30 cellular contexts compared by ENCODE assay signal in genomic region chr12:6653987-6654386, GRCh38. TPM values are rescaled to one million over a fixed set of nuclear protein-coding genes. Genes with fewer than 3 reads are reported as not detected.
DNase-seq lines count a peak whose midpoint lies in the region; ATAC-seq and TF ChIP-seq lines count a peak whose summit lies in the region.
"Had no signal": no experiment of that assay in that cellular context is flagged by ENCODE, and none has a peak within 500 bp of the region (broad histone marks: within the 10 kb centered on the region; RNA-seq: fewer than 3 reads in every experiment).

No MANE protein-coding gene starts in this region.

- peak overlapping the region; percentile 19 for H3K27ac Mint-ChIP-seq in activated naive CD8-positive, alpha-beta T cell
- H3K27ac Mint-ChIP-seq in activated naive CD8-positive, alpha-beta T cell treated with anti-CD3 and anti-CD28 coated beads, Interleukin-2, amount 50 U/mL, for 24 hours: no peak overlapping the region
- H3K27ac Mint-ChIP-seq in effector memory CD8-positive, alpha-beta T cell: peak overlapping the region; percentile 31 to 77
- no peak overlapping the region for H3K27ac Mint-ChIP-seq in nephron progenitor cell
- H3K27ac Mint-ChIP-seq: HFFc6 had no signal

- no peaks in the 10 kb centered on the region for H3K9me3 Mint-ChIP-seq in activated naive CD8-positive, alpha-beta T cell (ENCODE audit: low read depth)
- no peaks in the 10 kb centered on the region for H3K9me3 Mint-ChIP-seq in activated naive CD8-positive, alpha-beta T cell treated with anti-CD3 and anti-CD28 coated beads, Interleukin-2, amount 50 U/mL, for 24 hours
- H3K9me3 Mint-ChIP-seq in effector memory CD8-positive, alpha-beta T cell: no peaks in the 10 kb centered on the region
- H3K9me3 Mint-ChIP-seq in nephron progenitor cell: no peaks in the 10 kb centered on the region
- H3K9me3 Mint-ChIP-seq: CD8-positive, alpha-beta memory T cell; HFFc6 had no signal

- peaks cover 83% of the 10 kb centered on the region for H3K36me3 ChIP-seq in left ventricle myocardium inferior

- peak overlapping the region; percentile 81 for H3K27ac ChIP-seq in left ventricle myocardium inferior (replicated peaks)
- H3K27ac ChIP-seq: A549, C4-2B, PC-9 had no signal

- peaks cover 8% of the 10 kb centered on the region for H3K36me3 Mint-ChIP-seq in activated naive CD8-positive, alpha-beta T cell
- peaks cover 15% of the 10 kb centered on the region for H3K36me3 Mint-ChIP-seq in activated naive CD8-positive, alpha-beta T cell treated with anti-CD3 and anti-CD28 coated beads, Interleukin-2, amount 50 U/mL, for 24 hours (ENCODE audit: low read depth)
- peaks cover 69% of the 10 kb centered on the region for H3K36me3 Mint-ChIP-seq in effector memory CD8-positive, alpha-beta T cell (ENCODE audit: insufficient read depth)
- H3K36me3 Mint-ChIP-seq in nephron progenitor cell (ENCODE audit: low read depth): peaks cover 72% of the 10 kb centered on the region

- no peaks in the 10 kb centered on the region for H3K9me3 ChIP-seq in left ventricle myocardium inferior (replicated peaks)
- H3K9me3 ChIP-seq: A549, HAP-1 had no signal

- H3K4me3 ChIP-seq in left ventricle myocardium inferior: no peak overlapping the region
- H3K4me3 ChIP-seq: A549, HAP-1, PC-9 had no signal

- no peaks in the 10 kb centered on the region for H3K27me3 ChIP-seq in left ventricle myocardium inferior (ENCODE audit: low read depth)

- no peak overlapping the region for H3K4me3 Mint-ChIP-seq in activated naive CD8-positive, alpha-beta T cell
- H3K4me3 Mint-ChIP-seq in activated naive CD8-positive, alpha-beta T cell treated with anti-CD3 and anti-CD28 coated beads, Interleukin-2, amount 50 U/mL, for 24 hours: no peak overlapping the region
- H3K4me3 Mint-ChIP-seq in effector memory CD8-positive, alpha-beta T cell: no peak overlapping the region
- no peak overlapping the region for H3K4me3 Mint-ChIP-seq in nephron progenitor cell
- H3K4me3 Mint-ChIP-seq: CD8-positive, alpha-beta memory T cell; HFFc6 had no signal

- no peak for TF ChIP-seq CTCF in left ventricle myocardium inferior (IDR thresholded peaks at IDR 0.05; ENCODE audit: borderline replicate concordance)
- no peak for TF ChIP-seq CTCF in nephron progenitor cell (IDR thresholded peaks at IDR 0.05)

- peaks cover 11% of the 10 kb centered on the region for H3K4me1 Mint-ChIP-seq in activated naive CD8-positive, alpha-beta T cell (ENCODE audit: low read depth)
- peaks cover 5% of the 10 kb centered on the region for H3K4me1 Mint-ChIP-seq in activated naive CD8-positive, alpha-beta T cell treated with anti-CD3 and anti-CD28 coated beads, Interleukin-2, amount 50 U/mL, for 24 hours
- peaks cover 12 to 13% of the 10 kb centered on the region in 2 donors for H3K4me1 Mint-ChIP-seq in effector memory CD8-positive, alpha-beta T cell (ENCODE audit: low read depth in 2 of 2)
- no peaks in the 10 kb centered on the region for H3K4me1 Mint-ChIP-seq in nephron progenitor cell

- H3K4me1 ChIP-seq in left ventricle myocardium inferior: peaks cover 21% of the 10 kb centered on the region
- H3K4me1 ChIP-seq: A549, HAP-1 had no signal

- no peaks in the 10 kb centered on the region for H3K27me3 Mint-ChIP-seq in activated naive CD8-positive, alpha-beta T cell
- no peaks in the 10 kb centered on the region for H3K27me3 Mint-ChIP-seq in activated naive CD8-positive, alpha-beta T cell treated with anti-CD3 and anti-CD28 coated beads, Interleukin-2, amount 50 U/mL, for 24 hours
- H3K27me3 Mint-ChIP-seq in effector memory CD8-positive, alpha-beta T cell: no peaks in the 10 kb centered on the region
- no peaks in the 10 kb centered on the region for H3K27me3 Mint-ChIP-seq in nephron progenitor cell (ENCODE audit: low read depth, poor library complexity)
- H3K27me3 Mint-ChIP-seq: CD8-positive, alpha-beta memory T cell had no signal

- intact Hi-C loops in left ventricle myocardium inferior (cut with micrococcal nuclease): no loop called here

- no peak for DNase-seq in activated naive CD8-positive, alpha-beta T cell treated with anti-CD3 and anti-CD28 coated beads, Interleukin-2, amount 50 U/mL, for 24 hours
- no peak for DNase-seq in effector memory CD8-positive, alpha-beta T cell
- DNase-seq in left ventricle myocardium inferior (no peak), nephron progenitor cell (no peak), NCI-H345 (lab: John Stamatoyannopoulos, UW) (no peak), RPMI8226 (no peak)
- DNase-seq: AML-193; CD8-positive, alpha-beta memory T cell; DMS79 treated with DMSO at 0.1 percent for 48 hours; GF-D8; GOT3; HFFc6; KBM-7; MV-4-11; NCI-H1105 treated with DMSO at 0.1 percent for 48 hours; NCI-H2029; NCI-H446 treated with DMSO at 0.1 percent for 48 hours; NCI-H526; NCI-H82; NK-92 treated with Interleukin-12 subunit alpha and Interleukin-12 subunit beta, amount 100 ng/mL, for 24 hours; SHP77 treated with DMSO at 0.1 percent for 48 hours had no signal

- ATAC-seq in activated naive CD8-positive, alpha-beta T cell treated with anti-CD3 and anti-CD28 coated beads, Interleukin-2, amount 50 U/mL, for 24 hours: no peak
- ATAC-seq in effector memory CD8-positive, alpha-beta T cell (replicated peaks): no peak
- ATAC-seq: A549 had no signal

RNA-seq across cellular contexts. Expression of gene ACRBP, which starts 6.8 kb away (rescaled TPM):
- total RNA-seq in left ventricle myocardium inferior: 1.4 TPM
- total RNA-seq: HFFc6, HT1080, LHCN-M2 had no signal

RNA-seq across cellular contexts. Expression of gene ING4, which starts 8.9 kb away (rescaled TPM):
- total RNA-seq in left ventricle myocardium inferior: 23.2 TPM

RNA-seq across cellular contexts. Expression of gene LPAR5, which starts 18.2 kb away (rescaled TPM):
- total RNA-seq in left ventricle myocardium inferior: 7.0 TPM
- total RNA-seq: HFFc6, LHCN-M2, RPMI7951 had no signal

RNA-seq across cellular contexts. Expression of gene ZNF384, which starts 35.2 kb away (rescaled TPM):
- 26.5 TPM for total RNA-seq in left ventricle myocardium inferior

RNA-seq across cellular contexts. Expression of gene PIANP, which starts 46.6 kb away (rescaled TPM):
- total RNA-seq in left ventricle myocardium inferior: 0.41 TPM
- total RNA-seq: MCF 10A, PC-9 had no signal

Comparison
In these comparisons a context has a peak if more than half of its experiments do, and no peak if none do; other contexts are left out.
1. H3K27ac Mint-ChIP-seq: peak in activated naive CD8-positive, alpha-beta T cell (single experiment) and effector memory CD8-positive, alpha-beta T cell (2 of 2); none in activated naive CD8-positive, alpha-beta T cell treated with anti-CD3 and anti-CD28 coated beads, Interleukin-2, amount 50 U/mL, for 24 hours (single experiment) and nephron progenitor cell (single experiment).